ENCODE assay signal across 9 cellular contexts in the genomic region with DNA sequence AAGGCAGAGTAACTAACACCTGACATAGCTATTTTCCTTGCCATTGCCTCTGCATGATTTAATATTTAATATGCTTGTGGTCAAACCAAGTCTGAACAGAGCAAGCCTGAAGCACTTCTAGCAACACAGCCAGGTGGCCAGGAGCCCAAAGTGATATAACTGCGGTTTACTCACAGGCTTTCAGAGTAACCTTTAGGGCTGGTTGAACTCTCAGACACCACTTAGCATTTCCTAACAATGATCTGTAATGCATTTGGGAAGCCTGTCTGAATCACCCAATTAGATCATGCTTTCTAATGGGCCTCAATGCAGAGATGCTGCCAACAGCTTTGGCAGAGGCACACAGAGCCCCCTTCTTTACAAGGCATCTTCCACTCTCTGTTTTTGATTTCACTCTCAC.
A peak's percentile ranks its signal among the peaks of the same experiment; 100 is the strongest.
DNase-seq lines count a peak whose midpoint lies in the region; ATAC-seq and TF ChIP-seq lines count a peak whose summit lies in the region.
"Had no signal": no experiment of that assay in that cellular context is flagged by ENCODE, and none has a peak within 500 bp of the region (broad histone marks: within the 10 kb centered on the region; RNA-seq: fewer than 3 reads in every experiment).

No MANE protein-coding gene starts in this region.

- ATAC-seq in HG03457 (IDR thresholded peaks at IDR 0.05; ENCODE audit: unreplicated experiment): peak; percentile 94

- H3K4me1 Mint-ChIP-seq in nephron progenitor cell (no peaks in the 10 kb centered on the region), mesothelial cell of epicardium (no peaks in the 10 kb centered on the region)
- H3K4me1 Mint-ChIP-seq in activated naive CD4-positive, alpha-beta T cell treated with anti-CD3 and anti-CD28 coated beads, Interleukin-2, amount 10 ng/mL, durations not matched to agents 7 days and 5 days: peaks cover 17% of the 10 kb centered on the region

- H3K36me3 ChIP-seq in brain microvascular endothelial cell (replicated peaks) (no peaks in the 10 kb centered on the region), testis (ENCODE audit: low read depth, missing control alignments) (no peaks in the 10 kb centered on the region)

- no peaks in the 10 kb centered on the region for H3K27me3 ChIP-seq in brain microvascular endothelial cell (replicated peaks)
- H3K27me3 ChIP-seq in testis: no peaks in the 10 kb centered on the region

- TF ChIP-seq POLR2A in testis (IDR thresholded peaks at IDR 0.05): no peak

- in situ Hi-C loops in brain microvascular endothelial cell (cut with HindIII; ENCODE audit: low pct_ligation_motif_present, low sequenced_read_pairs): no loop called here

- H3K27me3 Mint-ChIP-seq in nephron progenitor cell (ENCODE audit: low read depth, poor library complexity) (peaks cover 8% of the 10 kb centered on the region), mesothelial cell of epicardium (ENCODE audit: low read depth) (no peaks in the 10 kb centered on the region)
- peaks cover 5% of the 10 kb centered on the region for H3K27me3 Mint-ChIP-seq in activated naive CD4-positive, alpha-beta T cell treated with anti-CD3 and anti-CD28 coated beads, Interleukin-2, amount 10 ng/mL, durations not matched to agents 7 days and 5 days

- H3K27ac ChIP-seq in brain microvascular endothelial cell (no peak overlapping the region), testis (no peak overlapping the region)
- H3K27ac ChIP-seq: 22Rv1 had no signal

- no peak overlapping the region for H3K4me3 Mint-ChIP-seq in nephron progenitor cell
- H3K4me3 Mint-ChIP-seq in mesothelial cell of epicardium: no peak overlapping the region
- H3K4me3 Mint-ChIP-seq in activated naive CD4-positive, alpha-beta T cell treated with anti-CD3 and anti-CD28 coated beads, Interleukin-2, amount 10 ng/mL, durations not matched to agents 7 days and 5 days: no peak overlapping the region

- H3K27ac Mint-ChIP-seq in nephron progenitor cell (no peak overlapping the region), mesothelial cell of epicardium (no peak overlapping the region)
- no peak overlapping the region for H3K27ac Mint-ChIP-seq in activated naive CD4-positive, alpha-beta T cell treated with anti-CD3 and anti-CD28 coated beads, Interleukin-2, amount 10 ng/mL, durations not matched to agents 7 days and 5 days

- peaks cover 6% of the 10 kb centered on the region for H3K36me3 Mint-ChIP-seq in nephron progenitor cell (ENCODE audit: low read depth)
- H3K36me3 Mint-ChIP-seq in mesothelial cell of epicardium: peaks cover 9% of the 10 kb centered on the region
- H3K36me3 Mint-ChIP-seq in activated naive CD4-positive, alpha-beta T cell treated with anti-CD3 and anti-CD28 coated beads, Interleukin-2, amount 10 ng/mL, durations not matched to agents 7 days and 5 days: no peaks in the 10 kb centered on the region

- TF ChIP-seq CTCF in brain microvascular endothelial cell (IDR thresholded peaks at IDR 0.05; ENCODE audit: low read depth, low read length, missing control alignments) (no peak), testis (IDR thresholded peaks at IDR 0.05) (no peak), nephron progenitor cell (IDR thresholded peaks at IDR 0.05) (no peak), mesothelial cell of epicardium (IDR thresholded peaks at IDR 0.05; ENCODE audit: unreplicated experiment) (no peak)

- DNase-seq in DMS 273 (lab: John Stamatoyannopoulos, UW; ENCODE audit: unreplicated experiment) (peak; percentile 2), DMS 273 treated with DMSO at 0.1 percent for 48 hours (lab: John Stamatoyannopoulos, UW) (no peak), brain microvascular endothelial cell (peak; percentile 10), testis (peak; percentile 34), nephron progenitor cell (no peak), mesothelial cell of epicardium (ENCODE audit: low spot score in 2 of 2, unreplicated experiment in 2 of 2) (no peak)
- no peak for DNase-seq in activated naive CD4-positive, alpha-beta T cell treated with anti-CD3 and anti-CD28 coated beads, Interleukin-2, amount 10 ng/mL, durations not matched to agents 7 days and 5 days

- intact Hi-C loops in testis (cut with DNase I; ENCODE audit: low total_unique reads): no loop called here

- peaks cover 3% of the 10 kb centered on the region for H3K4me1 ChIP-seq in testis

- WGBS in testis, 2 donors: 0% methylated on average over 1 of the region's 1 CpG

- H3K9me3 ChIP-seq in testis: no peaks in the 10 kb centered on the region

- no peak overlapping the region for H3K4me3 ChIP-seq in brain microvascular endothelial cell (ENCODE audit: low read depth, low read length)
- H3K4me3 ChIP-seq in testis: no peak overlapping the region

- H3K9me3 Mint-ChIP-seq in nephron progenitor cell (peaks cover 37% of the 10 kb centered on the region), mesothelial cell of epicardium (peaks cover 21% of the 10 kb centered on the region)
- peaks cover 19% of the 10 kb centered on the region for H3K9me3 Mint-ChIP-seq in activated naive CD4-positive, alpha-beta T cell treated with anti-CD3 and anti-CD28 coated beads, Interleukin-2, amount 10 ng/mL, durations not matched to agents 7 days and 5 days

- CTCF ChIA-PET in activated naive CD4-positive, alpha-beta T cell treated with anti-CD3 and anti-CD28 coated beads, Interleukin-2, amount 10 ng/mL, durations not matched to agents 7 days and 5 days (lab: Charles Lee): no interaction called here

Comparison
In these comparisons a context has a peak if more than half of its experiments do, and no peak if none do; other contexts are left out.
1. DNase-seq: peak in DMS 273 (single experiment), brain microvascular endothelial cell (single experiment) and testis (single experiment); none in DMS 273 treated with DMSO at 0.1 percent for 48 hours (single experiment), nephron progenitor cell (single experiment), mesothelial cell of epicardium (0 of 2) and activated naive CD4-positive, alpha-beta T cell treated with anti-CD3 and anti-CD28 coated beads, Interleukin-2, amount 10 ng/mL, durations not matched to agents 7 days and 5 days (single experiment).